In the genomic region with DNA sequence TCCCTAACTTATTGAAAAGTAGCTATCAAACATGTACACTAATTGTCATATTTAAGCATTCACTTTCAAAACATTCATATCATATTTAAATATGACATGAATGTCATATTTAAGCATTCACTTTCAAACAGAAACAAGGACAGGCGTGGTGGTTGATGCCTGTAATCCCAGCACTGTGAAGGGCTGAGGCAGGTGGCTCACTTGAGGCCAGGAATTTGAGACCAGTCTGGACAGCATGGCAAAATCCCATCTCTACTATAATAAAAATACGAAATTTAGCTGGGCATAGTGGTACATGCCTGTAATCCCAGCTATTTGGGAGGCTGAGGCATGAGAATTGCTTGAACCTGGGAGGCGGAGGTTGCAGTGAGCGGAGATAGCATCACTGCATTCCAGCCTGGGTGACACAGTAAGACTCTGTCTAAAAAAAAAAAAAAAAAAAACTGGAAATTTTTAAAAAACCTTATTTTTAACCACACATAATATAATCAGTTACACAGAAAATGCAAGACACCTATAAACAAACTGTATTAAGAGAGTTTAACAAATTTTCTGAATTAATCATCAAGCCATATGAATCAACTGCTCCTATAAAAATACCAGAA, we compare ENCODE assay signal across 15 cellular contexts.
"Had no signal": no experiment of that assay in that cellular context is flagged by ENCODE, and none has a peak within 500 bp of the region (broad histone marks: within the 10 kb centered on the region; RNA-seq: fewer than 3 reads in every experiment).

No MANE protein-coding gene starts in this region.

- H3K36me3 ChIP-seq: prostate gland, suprapubic skin had no signal

- H3K4me3 ChIP-seq: coronary artery, hepatocyte, prostate gland, smooth muscle cell, suprapubic skin had no signal

- H3K27ac ChIP-seq: coronary artery, hepatocyte, prostate gland, suprapubic skin had no signal

- H3K27ac Mint-ChIP-seq: activated naive CD4-positive, alpha-beta T cell treated with anti-CD3 and anti-CD28 coated beads for 36 hours; activated naive CD8-positive, alpha-beta T cell treated with anti-CD3 and anti-CD28 coated beads, Interleukin-2, amount 50 U/mL, for 24 hours; activated T-helper 17 cell treated with anti-CD3 and anti-CD28 coated beads, Interleukin-2, amount 50 U/mL, for 72 hours; nephron; stimulated activated naive CD8-positive, alpha-beta T cell treated with anti-CD3 and anti-CD28 coated beads, Interleukin-15, Interleukin-2, amounts not matched to agents 100 ng/mL and 50 ng/mL, for 24 hours had no signal

- H3K4me1 Mint-ChIP-seq: activated T-helper 17 cell treated with anti-CD3 and anti-CD28 coated beads, Interleukin-2, amount 50 U/mL, for 72 hours had no signal

- DNase-seq: activated CD4-positive, alpha-beta T cell treated with anti-CD3 and anti-CD28 coated beads, Interleukin-2, amount 50 U/mL, for 48 hours; activated naive CD4-positive, alpha-beta T cell treated with anti-CD3 and anti-CD28 coated beads for 36 hours; activated naive CD8-positive, alpha-beta T cell treated with anti-CD3 and anti-CD28 coated beads, Interleukin-2, amount 50 U/mL, for 24 hours; mesendoderm; nucleus accumbens; right cardiac atrium had no signal

- H3K4me1 ChIP-seq: prostate gland, suprapubic skin had no signal

- H3K27me3 Mint-ChIP-seq: activated T-helper 17 cell treated with anti-CD3 and anti-CD28 coated beads, Interleukin-2, amount 50 U/mL, for 72 hours had no signal

- H3K4me3 Mint-ChIP-seq: activated naive CD4-positive, alpha-beta T cell treated with anti-CD3 and anti-CD28 coated beads for 36 hours; activated naive CD8-positive, alpha-beta T cell treated with anti-CD3 and anti-CD28 coated beads, Interleukin-2, amount 50 U/mL, for 24 hours; activated T-helper 17 cell treated with anti-CD3 and anti-CD28 coated beads, Interleukin-2, amount 50 U/mL, for 72 hours; nephron; stimulated activated naive CD8-positive, alpha-beta T cell treated with anti-CD3 and anti-CD28 coated beads, Interleukin-15, Interleukin-2, amounts not matched to agents 100 ng/mL and 50 ng/mL, for 24 hours had no signal

- H3K27me3 ChIP-seq: hepatocyte, suprapubic skin had no signal

- H2AFZ ChIP-seq: hepatocyte had no signal

- ATAC-seq: activated naive CD8-positive, alpha-beta T cell treated with anti-CD3 and anti-CD28 coated beads, Interleukin-2, amount 50 U/mL, for 24 hours; activated T-helper 17 cell treated with anti-CD3 and anti-CD28 coated beads, Interleukin-2, amount 50 U/mL, for 72 hours; esophagus mucosa; right cardiac atrium had no signal

- H3K9me3 ChIP-seq: prostate gland, suprapubic skin had no signal
